ENCODE assay signal across 16 cellular contexts in genomic region chr17:82645516-82645915, GRCh38. TPM values are rescaled to one million over a fixed set of nuclear protein-coding genes. Genes with fewer than 3 reads are reported as not detected.
A peak's percentile ranks its signal among the peaks of the same experiment; 100 is the strongest.
DNase-seq lines count a peak whose midpoint lies in the region; ATAC-seq and TF ChIP-seq lines count a peak whose summit lies in the region.
"Had no signal": no experiment of that assay in that cellular context is flagged by ENCODE, and none has a peak within 500 bp of the region (broad histone marks: within the 10 kb centered on the region; RNA-seq: fewer than 3 reads in every experiment).

No MANE protein-coding gene starts in this region.

- H3K4me1 Mint-ChIP-seq in CD4-positive, alpha-beta T cell (ENCODE audit: low read depth): peaks cover 35% of the 10 kb centered on the region
- H3K4me1 Mint-ChIP-seq in activated T-helper 2 cell treated with anti-CD3 and anti-CD28 coated beads, Interferon-gamma antibody, Interleukin-2, Interleukin-4, amounts not matched to agents 10 μg/mL and 5 μg/mL and 100 μg/mL, durations not matched to agents 14 hours and 24 hours and 36 hours (ENCODE audit: low read depth): peaks cover 10% of the 10 kb centered on the region
- H3K4me1 Mint-ChIP-seq in naive B cell: peaks cover 17 to 42% (median 30%) of the 10 kb centered on the region in 3 donors

- H3K4me3 Mint-ChIP-seq in CD4-positive, alpha-beta T cell: peak overlapping the region; percentile 87
- peak overlapping the region; percentile 84 for H3K4me3 Mint-ChIP-seq in activated T-helper 2 cell treated with anti-CD3 and anti-CD28 coated beads, Interferon-gamma antibody, Interleukin-2, Interleukin-4, amounts not matched to agents 10 μg/mL and 5 μg/mL and 100 μg/mL, durations not matched to agents 14 hours and 24 hours and 36 hours (ENCODE audit: low read depth)
- peak overlapping the region in 5 of 8 donors; percentile 36 to 91 (median 73) for H3K4me3 Mint-ChIP-seq in naive B cell

- H3K79me2 ChIP-seq in GM23248 (ENCODE audit: insufficient read depth): peaks cover 75% of the 10 kb centered on the region

- intact Hi-C loops in CD4-positive, alpha-beta T cell (cut with DNase I, micrococcal nuclease): loop anchor here (5.0 kb wide), 3 partner anchors 53 to 193 kb away; partner anchors contain the start of genes CYBC1 (in 1 of the 2) and FN3KRP (in 1 of the 2)
- intact Hi-C loops in activated T-helper 2 cell treated with anti-CD3 and anti-CD28 coated beads, Interferon-gamma antibody, Interleukin-2, Interleukin-4, amounts not matched to agents 10 μg/mL and 5 μg/mL and 100 μg/mL, durations not matched to agents 14 hours and 24 hours and 36 hours (cut with micrococcal nuclease): loop anchor here (5.0 kb wide), 2 partner anchors 188 to 407 kb away; partner anchors contain the start of gene NARF

- no peak overlapping the region for H2AFZ ChIP-seq in GM23248

- POLR2A ChIA-PET in CD4-positive, alpha-beta T cell (lab: Charles Lee): no interaction called here

- H3K27ac ChIP-seq in CD4-positive, alpha-beta T cell (ENCODE audit: low read depth, low read length): no peak overlapping the region
- H3K27ac ChIP-seq in GM23248: no peak overlapping the region
- H3K27ac ChIP-seq: SJSA1 had no signal

- no peak for DNase-seq in CD4-positive, alpha-beta T cell
- DNase-seq in GM23248: peak; percentile 35
- DNase-seq in activated T-helper 2 cell treated with anti-CD3 and anti-CD28 coated beads, Interferon-gamma antibody, Interleukin-2, Interleukin-4, amounts not matched to agents 10 μg/mL and 5 μg/mL and 100 μg/mL, durations not matched to agents 14 hours and 24 hours and 36 hours (ENCODE audit: low spot score): no peak
- no peak for DNase-seq in naive B cell
- no peak for DNase-seq in SHP77 (lab: John Stamatoyannopoulos, UW)
- DNase-seq: activated CD4-positive, alpha-beta T cell treated with anti-CD3 and anti-CD28 coated beads for 1 hour; amniotic stem cell; COR-L47; effector CD4-positive, alpha-beta T cell; NCI-H146; NCI-H774; nucleus accumbens had no signal

- H3K27ac Mint-ChIP-seq in CD4-positive, alpha-beta T cell: no peak overlapping the region
- H3K27ac Mint-ChIP-seq in activated T-helper 2 cell treated with anti-CD3 and anti-CD28 coated beads, Interferon-gamma antibody, Interleukin-2, Interleukin-4, amounts not matched to agents 10 μg/mL and 5 μg/mL and 100 μg/mL, durations not matched to agents 14 hours and 24 hours and 36 hours: no peak overlapping the region
- no peak overlapping the region for H3K27ac Mint-ChIP-seq in naive B cell

- no peak overlapping the region for H3K4me2 ChIP-seq in GM23248 (ENCODE audit: unreplicated experiment)

- no peak overlapping the region for H3K4me3 ChIP-seq in GM23248
- H3K4me3 ChIP-seq: HAP-1, SJSA1 had no signal

- CTCF ChIA-PET in CD4-positive, alpha-beta T cell (lab: Charles Lee): no interaction called here

- H3K9me3 Mint-ChIP-seq in CD4-positive, alpha-beta T cell: no peaks in the 10 kb centered on the region
- no peaks in the 10 kb centered on the region for H3K9me3 Mint-ChIP-seq in activated T-helper 2 cell treated with anti-CD3 and anti-CD28 coated beads, Interferon-gamma antibody, Interleukin-2, Interleukin-4, amounts not matched to agents 10 μg/mL and 5 μg/mL and 100 μg/mL, durations not matched to agents 14 hours and 24 hours and 36 hours
- H3K9me3 Mint-ChIP-seq in naive B cell: no peaks in the 10 kb centered on the region

- no peak overlapping the region for H3K9ac ChIP-seq in GM23248

- no peaks in the 10 kb centered on the region for H3K9me3 ChIP-seq in CD4-positive, alpha-beta T cell (ENCODE audit: control insufficient read depth, low read length)
- H3K9me3 ChIP-seq in GM23248 (ENCODE audit: low read depth): no peaks in the 10 kb centered on the region
- H3K9me3 ChIP-seq: HAP-1 had no signal

- peaks cover 46% of the 10 kb centered on the region for H3K36me3 Mint-ChIP-seq in CD4-positive, alpha-beta T cell (ENCODE audit: low read depth)
- H3K36me3 Mint-ChIP-seq in activated T-helper 2 cell treated with anti-CD3 and anti-CD28 coated beads, Interferon-gamma antibody, Interleukin-2, Interleukin-4, amounts not matched to agents 10 μg/mL and 5 μg/mL and 100 μg/mL, durations not matched to agents 14 hours and 24 hours and 36 hours (ENCODE audit: low read depth): peaks cover 51% of the 10 kb centered on the region
- H3K36me3 Mint-ChIP-seq in naive B cell: no peaks in the 10 kb centered on the region

- in situ Hi-C loops in GM23248 (cut with MboI): no loop called here

- no peaks in the 10 kb centered on the region for H3F3A ChIP-seq in GM23248 (ENCODE audit: insufficient read depth)

- H3K27me3 ChIP-seq in CD4-positive, alpha-beta T cell (ENCODE audit: control insufficient read depth, insufficient read depth, low read length): no peaks in the 10 kb centered on the region
- no peaks in the 10 kb centered on the region for H3K27me3 ChIP-seq in GM23248 (replicated peaks; ENCODE audit: insufficient read depth)
- H3K27me3 ChIP-seq: SJSA1 had no signal

- peaks cover 4% of the 10 kb centered on the region; the same call in 1 of the 2 replicates for H3K4me1 ChIP-seq in GM23248 (ENCODE audit: insufficient read depth)

- H3K27me3 Mint-ChIP-seq in CD4-positive, alpha-beta T cell: no peaks in the 10 kb centered on the region
- H3K27me3 Mint-ChIP-seq in activated T-helper 2 cell treated with anti-CD3 and anti-CD28 coated beads, Interferon-gamma antibody, Interleukin-2, Interleukin-4, amounts not matched to agents 10 μg/mL and 5 μg/mL and 100 μg/mL, durations not matched to agents 14 hours and 24 hours and 36 hours (ENCODE audit: low read depth): no peaks in the 10 kb centered on the region
- no peaks in the 10 kb centered on the region for H3K27me3 Mint-ChIP-seq in naive B cell

- no peak for ATAC-seq in CD4-positive, alpha-beta T cell (ENCODE audit: poor library complexity)
- ATAC-seq in naive B cell (ENCODE audit: low read depth in 2 of 2): no peak
- no peak for ATAC-seq in HG02763 (IDR thresholded peaks at IDR 0.05; ENCODE audit: unreplicated experiment)
- no peak for ATAC-seq in esophagus mucosa

- H3K9me2 ChIP-seq in GM23248 (ENCODE audit: insufficient read depth): no peaks in the 10 kb centered on the region

- H3K36me3 ChIP-seq in GM23248 (ENCODE audit: low read depth): peaks cover 19% of the 10 kb centered on the region

- 96 to 98% methylated on average over 4 of the region's 4 CpGs for WGBS in GM23248 (ENCODE audit: low coverage in 1 of 2, low lambda C conversion rate in 2 of 2, missing lambda C conversion rate in 2 of 2), 2 experiments

- peaks cover 25% of the 10 kb centered on the region for H4K20me1 ChIP-seq in GM23248 (ENCODE audit: insufficient read depth)

- no peak for TF ChIP-seq CTCF in CD4-positive, alpha-beta T cell (IDR thresholded peaks at IDR 0.05)

RNA-seq across cellular contexts. Expression of gene WDR45B, which starts 2.7 kb away (rescaled TPM):
- total RNA-seq in CD4-positive, alpha-beta T cell: 10 to 100 TPM; 49.8 to 54.3 TPM
- total RNA-seq in GM23248 (2014; rRNA removed; shearing (Covaris generic)): 87.3 and 118 TPM in 2 replicates
- 87.8 and 91.6 TPM in 2 replicates for polyA plus RNA-seq in GM23248 (2016; fragmentation: Nextera tagmentation; extraction: Ambion mirVana)
- total RNA-seq in activated T-helper 2 cell treated with anti-CD3 and anti-CD28 coated beads, Interferon-gamma antibody, Interleukin-2, Interleukin-4, amounts not matched to agents 10 μg/mL and 5 μg/mL and 100 μg/mL, durations not matched to agents 14 hours and 24 hours and 36 hours: 63.1 and 66.9 TPM in 2 replicates
- 10 to 100 TPM; 37.9 to 77.8 (median 47.4) TPM for polyA plus RNA-seq in naive B cell (ENCODE audit: low read depth in 6 of 6)
- total RNA-seq in esophagus mucosa: 63.8 TPM

RNA-seq across cellular contexts. Expression of gene RAB40B, which starts 53.0 kb away (rescaled TPM):
- total RNA-seq in CD4-positive, alpha-beta T cell: 1 to 10 TPM; 1.6 to 2.0 TPM
- total RNA-seq in GM23248 (2014; rRNA removed; shearing (Covaris generic)): 11.4 and 23.7 TPM in 2 replicates
- polyA plus RNA-seq in GM23248 (2016; fragmentation: Nextera tagmentation; extraction: Ambion mirVana) (23.8 and 24.7 TPM in 2 replicates), naive B cell (ENCODE audit: low read depth in 6 of 6) (1 to 10 TPM; 1.2 to 3.0 (median 2.3) TPM)
- total RNA-seq in activated T-helper 2 cell treated with anti-CD3 and anti-CD28 coated beads, Interferon-gamma antibody, Interleukin-2, Interleukin-4, amounts not matched to agents 10 μg/mL and 5 μg/mL and 100 μg/mL, durations not matched to agents 14 hours and 24 hours and 36 hours: 4.8 and 5.4 TPM in 2 replicates
- total RNA-seq in esophagus mucosa: 6.6 TPM
